Comparison of ENCODE assay signal across 12 cellular contexts in genomic region chr4:59535541-59535940, GRCh38.
"Had no signal": no experiment of that assay in that cellular context is flagged by ENCODE, and none has a peak within 500 bp of the region (broad histone marks: within the 10 kb centered on the region; RNA-seq: fewer than 3 reads in every experiment).

No MANE protein-coding gene starts in this region.

- H3K4me1 ChIP-seq: ascending aorta, psoas muscle, right lobe of liver had no signal

- H3K4me3 ChIP-seq: ascending aorta, dorsolateral prefrontal cortex, psoas muscle, right lobe of liver had no signal

- H3K27ac ChIP-seq: ascending aorta, psoas muscle, right lobe of liver had no signal

- H3K27me3 ChIP-seq: ascending aorta, dorsolateral prefrontal cortex, right lobe of liver had no signal

- DNase-seq: activated CD4-positive, alpha-beta memory T cell treated with anti-CD3 and anti-CD28 coated beads for 36 hours; activated naive CD8-positive, alpha-beta T cell treated with anti-CD3 and anti-CD28 coated beads, Interleukin-2, amount 10 ng/mL, durations not matched to agents 7 days and 5 days; activated T-cell treated with anti-CD3 and anti-CD28 coated beads, Interleukin-2, amount 50 U/mL, for 72 hours; dorsolateral prefrontal cortex; head of caudate nucleus; psoas muscle; right lobe of liver; stimulated activated CD4-positive, alpha-beta T cell treated with anti-CD3 and anti-CD28 coated beads, Interleukin-2, amount 100 ng/mL, for 24 hours; stimulated activated naive B cell treated with anti-CD40 and anti-IgM and Interleukin-4, amounts not matched to agents 10 μg/mL and 1 μg/mL and 100 μg/mL, for 72 hours; substantia nigra had no signal

- ATAC-seq: activated T-cell treated with anti-CD3 and anti-CD28 coated beads, Interleukin-2, amount 50 U/mL, for 72 hours; esophagus mucosa; psoas muscle; right lobe of liver; stimulated activated naive B cell treated with anti-CD40 and anti-IgM and Interleukin-4, amounts not matched to agents 10 μg/mL and 1 μg/mL and 100 μg/mL, for 72 hours had no signal

- H3K9me3 ChIP-seq: ascending aorta, psoas muscle, right lobe of liver had no signal

- H3K36me3 ChIP-seq: ascending aorta, right lobe of liver had no signal
